1 cellular context compared by ENCODE assay signal in the genomic region with DNA sequence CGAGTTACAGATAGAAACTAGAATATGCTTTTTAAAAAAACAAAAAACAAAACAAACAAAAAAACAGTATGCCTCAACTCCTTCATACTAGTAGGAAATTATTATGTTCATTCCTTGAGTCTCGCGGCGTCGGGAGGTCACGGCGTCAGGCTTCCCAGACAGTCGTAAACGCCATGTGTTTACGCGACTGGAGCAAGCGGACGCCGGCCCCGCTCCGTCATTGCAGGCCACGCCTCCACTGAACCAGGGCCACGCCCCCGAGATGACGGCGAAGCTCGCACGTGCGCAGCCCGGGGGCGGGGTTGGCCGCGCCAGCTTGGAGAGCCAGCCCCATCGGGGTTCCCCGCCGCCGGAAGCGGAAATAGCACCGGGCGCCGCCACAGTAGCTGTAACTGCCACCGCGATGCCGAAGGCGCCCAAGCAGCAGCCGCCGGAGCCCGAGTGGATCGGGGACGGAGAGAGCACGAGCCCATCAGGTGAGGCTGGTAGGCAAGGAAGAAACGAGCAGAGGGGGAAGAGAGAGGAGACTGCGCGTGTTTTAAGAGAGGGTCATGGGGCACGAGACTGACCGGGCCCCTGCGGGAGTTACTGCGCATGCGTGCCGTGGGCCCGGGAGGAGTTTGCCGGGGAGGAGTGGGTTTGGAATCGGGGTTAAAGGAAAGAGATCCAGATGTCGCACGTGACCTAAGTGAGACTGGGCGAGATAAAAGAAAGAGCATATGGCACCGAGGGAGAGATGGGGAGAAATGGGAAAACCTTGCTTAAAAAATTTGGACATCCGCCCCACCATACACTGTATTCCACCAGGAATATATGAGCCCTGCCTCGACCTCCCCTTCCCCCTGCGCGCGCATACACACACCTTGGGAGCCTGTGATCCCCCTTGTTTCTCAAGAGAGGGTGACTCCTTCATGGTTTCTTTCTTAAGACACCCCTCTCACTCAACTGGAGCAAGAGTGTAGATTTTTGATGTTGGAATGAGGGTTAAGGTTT.
TF ChIP-seq lines count a peak whose summit lies in the region.

Gene ABCF1 (plus strand): TSS at position 358 of the 993 bp plus-strand sequence. CDS start 46 bp downstream, at position 404.

TF ChIP-seq in HepG2, 621 proteins besides CTCF, POLR2A, EP300 and RAD21 (continued from another document and continues in another):
- TF ChIP-seq ZBTB39 (CRISPR knock-in tag; IDR thresholded peaks at IDR 0.05) (no peak; the same call in 1 of the 2 replicates), ZFYVE20 (CRISPR knock-in tag; IDR thresholded peaks at IDR 0.05; ENCODE audit: borderline replicate concordance, low read depth) (peak; percentile 90; the same call in 1 of the 2 replicates), RBFOX2 (IDR thresholded peaks at IDR 0.05; ENCODE audit: low read depth, low read length) (peak; percentile 99), ARNT2 (CRISPR knock-in tag; IDR thresholded peaks at IDR 0.05; ENCODE audit: low read depth) (peak; percentile 96), U2AF1 (optimal IDR thresholded peaks at IDR 0.05; ENCODE audit: low read depth, low read length) (no peak), ZSCAN29 (CRISPR knock-in tag; conservative IDR thresholded peaks at IDR 0.05) (peak; percentile 86), CEBPB (IDR thresholded peaks at IDR 0.05; ENCODE audit: borderline replicate concordance, low read depth, low read length) (no peak), HOXA7 (CRISPR knock-in tag; IDR thresholded peaks at IDR 0.05) (no peak), ZNF557 (CRISPR knock-in tag; IDR thresholded peaks at IDR 0.05) (peak; percentile 96), ZMYM3 (CRISPR knock-in tag; IDR thresholded peaks at IDR 0.05) (no peak), FOXO1 (CRISPR knock-in tag; IDR thresholded peaks at IDR 0.05) (peak; percentile 90), NPAS2 (CRISPR knock-in tag; IDR thresholded peaks at IDR 0.05; ENCODE audit: borderline replicate concordance) (0 out of 2 replicates have a peak, but pooled peaks have one; percentile 54), RARA (CRISPR knock-in tag; IDR thresholded peaks at IDR 0.05) (peak; percentile 70), NFAT5 (CRISPR knock-in tag; IDR thresholded peaks at IDR 0.05) (peak; percentile 90), REL (CRISPR knock-in tag; conservative IDR thresholded peaks at IDR 0.05) (peak; percentile 98), HNF1A (IDR thresholded peaks at IDR 0.05; ENCODE audit: low read depth) (peak; percentile 36; the same call in 1 of the 2 replicates), HNF1A (CRISPR knock-in tag; IDR thresholded peaks at IDR 0.05; ENCODE audit: borderline replicate concordance) (peak; percentile 90), ZNF260 (CRISPR knock-in tag; IDR thresholded peaks at IDR 0.05; ENCODE audit: borderline replicate concordance, low read depth) (no peak), HOXA5 (CRISPR knock-in tag; IDR thresholded peaks at IDR 0.05) (peak; percentile 97), SRF (IDR thresholded peaks at IDR 0.05; ENCODE audit: low read depth, low read length) (no peak), MAFK (conservative IDR thresholded peaks at IDR 0.05 in 1 of 2, IDR thresholded peaks at IDR 0.05 in 1 of 2; ENCODE audit: low read length in 2 of 2) (no peak), TBX2 (CRISPR knock-in tag; IDR thresholded peaks at IDR 0.05; ENCODE audit: borderline replicate concordance) (peak; percentile 94; the same call in 1 of the 2 replicates), ZNF556 (CRISPR knock-in tag; IDR thresholded peaks at IDR 0.05; ENCODE audit: borderline replicate concordance) (peak; percentile 97), NFRKB (IDR thresholded peaks at IDR 0.05) (no peak), ZNF326 (CRISPR knock-in tag; IDR thresholded peaks at IDR 0.05; ENCODE audit: borderline replicate concordance) (no peak), ZNF678 (CRISPR knock-in tag; IDR thresholded peaks at IDR 0.05) (peak; percentile 99)
- TF ChIP-seq, protein P1, sequence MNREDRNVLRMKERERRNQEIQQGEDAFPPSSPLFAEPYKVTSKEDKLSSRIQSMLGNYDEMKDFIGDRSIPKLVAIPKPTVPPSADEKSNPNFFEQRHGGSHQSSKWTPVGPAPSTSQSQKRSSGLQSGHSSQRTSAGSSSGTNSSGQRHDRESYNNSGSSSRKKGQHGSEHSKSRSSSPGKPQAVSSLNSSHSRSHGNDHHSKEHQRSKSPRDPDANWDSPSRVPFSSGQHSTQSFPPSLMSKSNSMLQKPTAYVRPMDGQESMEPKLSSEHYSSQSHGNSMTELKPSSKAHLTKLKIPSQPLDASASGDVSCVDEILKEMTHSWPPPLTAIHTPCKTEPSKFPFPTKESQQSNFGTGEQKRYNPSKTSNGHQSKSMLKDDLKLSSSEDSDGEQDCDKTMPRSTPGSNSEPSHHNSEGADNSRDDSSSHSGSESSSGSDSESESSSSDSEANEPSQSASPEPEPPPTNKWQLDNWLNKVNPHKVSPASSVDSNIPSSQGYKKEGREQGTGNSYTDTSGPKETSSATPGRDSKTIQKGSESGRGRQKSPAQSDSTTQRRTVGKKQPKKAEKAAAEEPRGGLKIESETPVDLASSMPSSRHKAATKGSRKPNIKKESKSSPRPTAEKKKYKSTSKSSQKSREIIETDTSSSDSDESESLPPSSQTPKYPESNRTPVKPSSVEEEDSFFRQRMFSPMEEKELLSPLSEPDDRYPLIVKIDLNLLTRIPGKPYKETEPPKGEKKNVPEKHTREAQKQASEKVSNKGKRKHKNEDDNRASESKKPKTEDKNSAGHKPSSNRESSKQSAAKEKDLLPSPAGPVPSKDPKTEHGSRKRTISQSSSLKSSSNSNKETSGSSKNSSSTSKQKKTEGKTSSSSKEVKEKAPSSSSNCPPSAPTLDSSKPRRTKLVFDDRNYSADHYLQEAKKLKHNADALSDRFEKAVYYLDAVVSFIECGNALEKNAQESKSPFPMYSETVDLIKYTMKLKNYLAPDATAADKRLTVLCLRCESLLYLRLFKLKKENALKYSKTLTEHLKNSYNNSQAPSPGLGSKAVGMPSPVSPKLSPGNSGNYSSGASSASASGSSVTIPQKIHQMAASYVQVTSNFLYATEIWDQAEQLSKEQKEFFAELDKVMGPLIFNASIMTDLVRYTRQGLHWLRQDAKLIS (CRISPR knock-in tag; IDR thresholded peaks at IDR 0.05) = peak; percentile 92; the same call in 1 of the 2 replicates
- TF ChIP-seq, protein P2, sequence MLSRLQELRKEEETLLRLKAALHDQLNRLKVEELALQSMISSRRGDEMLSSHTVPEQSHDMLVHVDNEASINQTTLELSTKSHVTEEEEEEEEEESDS (CRISPR knock-in tag; IDR thresholded peaks at IDR 0.05; ENCODE audit: borderline replicate concordance) = no peak
- TF ChIP-seq, protein P3, sequence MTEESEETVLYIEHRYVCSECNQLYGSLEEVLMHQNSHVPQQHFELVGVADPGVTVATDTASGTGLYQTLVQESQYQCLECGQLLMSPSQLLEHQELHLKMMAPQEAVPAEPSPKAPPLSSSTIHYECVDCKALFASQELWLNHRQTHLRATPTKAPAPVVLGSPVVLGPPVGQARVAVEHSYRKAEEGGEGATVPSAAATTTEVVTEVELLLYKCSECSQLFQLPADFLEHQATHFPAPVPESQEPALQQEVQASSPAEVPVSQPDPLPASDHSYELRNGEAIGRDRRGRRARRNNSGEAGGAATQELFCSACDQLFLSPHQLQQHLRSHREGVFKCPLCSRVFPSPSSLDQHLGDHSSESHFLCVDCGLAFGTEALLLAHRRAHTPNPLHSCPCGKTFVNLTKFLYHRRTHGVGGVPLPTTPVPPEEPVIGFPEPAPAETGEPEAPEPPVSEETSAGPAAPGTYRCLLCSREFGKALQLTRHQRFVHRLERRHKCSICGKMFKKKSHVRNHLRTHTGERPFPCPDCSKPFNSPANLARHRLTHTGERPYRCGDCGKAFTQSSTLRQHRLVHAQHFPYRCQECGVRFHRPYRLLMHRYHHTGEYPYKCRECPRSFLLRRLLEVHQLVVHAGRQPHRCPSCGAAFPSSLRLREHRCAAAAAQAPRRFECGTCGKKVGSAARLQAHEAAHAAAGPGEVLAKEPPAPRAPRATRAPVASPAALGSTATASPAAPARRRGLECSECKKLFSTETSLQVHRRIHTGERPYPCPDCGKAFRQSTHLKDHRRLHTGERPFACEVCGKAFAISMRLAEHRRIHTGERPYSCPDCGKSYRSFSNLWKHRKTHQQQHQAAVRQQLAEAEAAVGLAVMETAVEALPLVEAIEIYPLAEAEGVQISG (CRISPR knock-in tag; IDR thresholded peaks at IDR 0.05) = peak; percentile 90
